8 cellular contexts compared by ENCODE assay signal in genomic region chr19:10000171-10000826, GRCh38. TPM values are rescaled to one million over a fixed set of nuclear protein-coding genes. Genes with fewer than 3 reads are reported as not detected.
DNase-seq lines count a peak whose midpoint lies in the region; ATAC-seq and TF ChIP-seq lines count a peak whose summit lies in the region.

No MANE protein-coding gene starts in this region.

- peak; percentile 44 for DNase-seq in NCI-H748 (lab: John Stamatoyannopoulos, UW; ENCODE audit: unreplicated experiment)
- DNase-seq in NCI-H748 treated with DMSO at 0.1 percent for 48 hours (lab: John Stamatoyannopoulos, UW), result no peak
- DNase-seq in NCI-H1436 treated with DMSO at 0.1 percent for 48 hours (lab: John Stamatoyannopoulos, UW), result peak; percentile 1
- peak; percentile 68 for DNase-seq in activated CD4-positive, CD25-positive, alpha-beta regulatory T cell treated with anti-CD3 and anti-CD28 coated beads, Interleukin-2, amount 50 U/mL, for 72 hours
- DNase-seq in central memory CD4-positive, alpha-beta T cell, result peak; percentile 48
- peak; percentile 39 for DNase-seq in stimulated activated CD8-positive, alpha-beta memory T cell treated with anti-CD3 and anti-CD28 coated beads, Interleukin-15, amount 100 ng/mL, for 1 hour (ENCODE audit: low read depth)

- H3K4me1 ChIP-seq in liver (ENCODE audit: control insufficient read depth in 4 of 4, insufficient read depth in 4 of 4, low read length in 3 of 4), result peaks cover 3 to 24% (median 15%) of the 10 kb centered on the region in 4 donors

- no peaks in the 10 kb centered on the region for H3K36me3 ChIP-seq in liver (ENCODE audit: control insufficient read depth in 4 of 4, insufficient read depth in 3 of 4, low read depth in 1 of 4, low read length in 3 of 4)

- H3K9me3 ChIP-seq in liver (ENCODE audit: control insufficient read depth in 4 of 4, low read length in 3 of 4), result no peaks in the 10 kb centered on the region

- 12% methylated on average over 16 of the region's 16 CpGs for WGBS in liver

- H3K9ac ChIP-seq in liver (ENCODE audit: low read depth in 1 of 2, low read length in 2 of 2), result no peak overlapping the region

- TF ChIP-seq RAD21 in liver (IDR thresholded peaks at IDR 0.05), result peak; percentile 81 to 85

- TF ChIP-seq CTCF in liver (IDR thresholded peaks at IDR 0.05; ENCODE audit: low read depth, low read length, missing input control), result peak; percentile 78

- no peaks in the 10 kb centered on the region for H3K27me3 ChIP-seq in liver (ENCODE audit: control insufficient read depth in 4 of 4, insufficient read depth in 4 of 4, low read length in 3 of 4)

- H3K27ac ChIP-seq in liver (ENCODE audit: low read depth in 1 of 2, low read length in 2 of 2), result no peak overlapping the region

- no peak overlapping the region for H3K4me3 ChIP-seq in liver (ENCODE audit: low read depth in 1 of 3, low read length in 3 of 3)

- no peak for ATAC-seq in GM19328 (IDR thresholded peaks at IDR 0.05; ENCODE audit: unreplicated experiment)

TF ChIP-seq in liver, 16 proteins besides CTCF, POLR2A, EP300 and RAD21:
- TF ChIP-seq FOXA2 (IDR thresholded peaks at IDR 0.05) (no peak), JUND (IDR thresholded peaks at IDR 0.05) (no peak), NR2F2 (IDR thresholded peaks at IDR 0.05) (no peak), FOXA1 (IDR thresholded peaks at IDR 0.05) (no peak), EGR1 (IDR thresholded peaks at IDR 0.05; ENCODE audit: low read depth in 2 of 2) (no peak), TAF1 (conservative IDR thresholded peaks at IDR 0.05) (no peak), HNF4A (conservative IDR thresholded peaks at IDR 0.05) (no peak), SP1 (IDR thresholded peaks at IDR 0.05) (no peak), ATF3 (IDR thresholded peaks at IDR 0.05) (no peak), RXRA (IDR thresholded peaks at IDR 0.05) (peak; percentile 6 to 24), HNF4G (IDR thresholded peaks at IDR 0.05) (no peak), YY1 (IDR thresholded peaks at IDR 0.05) (peak; percentile 39), ZBTB33 (IDR thresholded peaks at IDR 0.05) (no peak), GABPA (IDR thresholded peaks at IDR 0.05 in 1 of 2, conservative IDR thresholded peaks at IDR 0.05 in 1 of 2) (no peak)
- TF ChIP-seq, protein P1, sequence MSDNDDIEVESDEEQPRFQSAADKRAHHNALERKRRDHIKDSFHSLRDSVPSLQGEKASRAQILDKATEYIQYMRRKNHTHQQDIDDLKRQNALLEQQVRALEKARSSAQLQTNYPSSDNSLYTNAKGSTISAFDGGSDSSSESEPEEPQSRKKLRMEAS (IDR thresholded peaks at IDR 0.05), result no peak
- TF ChIP-seq, protein P2, sequence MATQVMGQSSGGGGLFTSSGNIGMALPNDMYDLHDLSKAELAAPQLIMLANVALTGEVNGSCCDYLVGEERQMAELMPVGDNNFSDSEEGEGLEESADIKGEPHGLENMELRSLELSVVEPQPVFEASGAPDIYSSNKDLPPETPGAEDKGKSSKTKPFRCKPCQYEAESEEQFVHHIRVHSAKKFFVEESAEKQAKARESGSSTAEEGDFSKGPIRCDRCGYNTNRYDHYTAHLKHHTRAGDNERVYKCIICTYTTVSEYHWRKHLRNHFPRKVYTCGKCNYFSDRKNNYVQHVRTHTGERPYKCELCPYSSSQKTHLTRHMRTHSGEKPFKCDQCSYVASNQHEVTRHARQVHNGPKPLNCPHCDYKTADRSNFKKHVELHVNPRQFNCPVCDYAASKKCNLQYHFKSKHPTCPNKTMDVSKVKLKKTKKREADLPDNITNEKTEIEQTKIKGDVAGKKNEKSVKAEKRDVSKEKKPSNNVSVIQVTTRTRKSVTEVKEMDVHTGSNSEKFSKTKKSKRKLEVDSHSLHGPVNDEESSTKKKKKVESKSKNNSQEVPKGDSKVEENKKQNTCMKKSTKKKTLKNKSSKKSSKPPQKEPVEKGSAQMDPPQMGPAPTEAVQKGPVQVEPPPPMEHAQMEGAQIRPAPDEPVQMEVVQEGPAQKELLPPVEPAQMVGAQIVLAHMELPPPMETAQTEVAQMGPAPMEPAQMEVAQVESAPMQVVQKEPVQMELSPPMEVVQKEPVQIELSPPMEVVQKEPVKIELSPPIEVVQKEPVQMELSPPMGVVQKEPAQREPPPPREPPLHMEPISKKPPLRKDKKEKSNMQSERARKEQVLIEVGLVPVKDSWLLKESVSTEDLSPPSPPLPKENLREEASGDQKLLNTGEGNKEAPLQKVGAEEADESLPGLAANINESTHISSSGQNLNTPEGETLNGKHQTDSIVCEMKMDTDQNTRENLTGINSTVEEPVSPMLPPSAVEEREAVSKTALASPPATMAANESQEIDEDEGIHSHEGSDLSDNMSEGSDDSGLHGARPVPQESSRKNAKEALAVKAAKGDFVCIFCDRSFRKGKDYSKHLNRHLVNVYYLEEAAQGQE (IDR thresholded peaks at IDR 0.05), result peak; percentile 13
TF ChIP-seq in liver: peak in this region for 3.

RNA-seq across cellular contexts. Expression of gene COL5A3, which starts 10.0 kb away (rescaled TPM):
- 1 to 10 TPM in 1 of 2 donors, under 1 TPM in 1; 0.14 to 1.3 TPM for total RNA-seq in liver
- 1 to 10 TPM in 1 of 2 donors, under 1 TPM in 1; 0.26 to 4.9 TPM for polyA plus RNA-seq in liver

RNA-seq across cellular contexts. Expression of gene RDH8, which starts 13.0 kb away (rescaled TPM):
- total RNA-seq in liver, result not detected
- not detected for polyA plus RNA-seq in liver
